Comparison of ENCODE assay signal across 18 cellular contexts in genomic region chr3:67540198-67540894, GRCh38.
A peak's percentile ranks its signal among the peaks of the same experiment; 100 is the strongest.
DNase-seq lines count a peak whose midpoint lies in the region; ATAC-seq and TF ChIP-seq lines count a peak whose summit lies in the region.
"Had no signal": no experiment of that assay in that cellular context is flagged by ENCODE, and none has a peak within 500 bp of the region (broad histone marks: within the 10 kb centered on the region; RNA-seq: fewer than 3 reads in every experiment).

No MANE protein-coding gene starts in this region.

- no peak overlapping the region for H3K4me2 ChIP-seq in H9 (ENCODE audit: insufficient read depth, insufficient read length, low read length)
- H3K4me2 ChIP-seq: BLaER1 had no signal

- no peak overlapping the region for H2BK15ac ChIP-seq in H9 (ENCODE audit: low read depth, low read length)

- no peaks in the 10 kb centered on the region for H3K4me1 ChIP-seq in H9 (ENCODE audit: insufficient read depth, low read length)
- no peaks in the 10 kb centered on the region for H3K4me1 ChIP-seq in ascending aorta
- H3K4me1 ChIP-seq: BLaER1, Peyer's patch had no signal

- H3K9me3 Mint-ChIP-seq in H9 (peaks cover 2 to 7% of the 10 kb centered on the region in 2 experiments; a peak in 2 of 5 replicates), WTC11 (peaks cover 20% of the 10 kb centered on the region), nephron progenitor cell (peaks cover 44% of the 10 kb centered on the region)
- peaks cover 7% of the 10 kb centered on the region for H3K9me3 Mint-ChIP-seq in activated CD8-positive, alpha-beta memory T cell treated with anti-CD3 and anti-CD28 coated beads, Interleukin-2, amount 10 ng/mL, durations not matched to agents 7 days and 5 days (ENCODE audit: low read depth)
- H3K9me3 Mint-ChIP-seq: CD4-positive, alpha-beta T cell had no signal

- H3K23me2 ChIP-seq in H9 (ENCODE audit: insufficient read length, low read depth, low read length, poor library complexity, severe bottlenecking), result no peaks in the 10 kb centered on the region

- POLR2A ChIA-PET in WTC11 (lab: Charles Lee), result interaction anchor here (0.5 kb wide), 1 partner anchor 139 kb away, joined by 3 read pairs; no protein-coding TSS in a partner anchor

- H3K9ac ChIP-seq in H9 (ENCODE audit: extremely low read depth, insufficient read length, low read length), result no peak overlapping the region
- H3K9ac ChIP-seq: BLaER1 had no signal

- H2AK5ac ChIP-seq in H9 (ENCODE audit: insufficient read length, low read length), result no peak overlapping the region

- no peak overlapping the region for H2BK5ac ChIP-seq in H9 (ENCODE audit: insufficient read length, low read length)

- no peak overlapping the region for H2AFZ ChIP-seq in H9 (ENCODE audit: low read length)

- no peak overlapping the region for H3T11ph ChIP-seq in H9 (ENCODE audit: low read length)

- no peak overlapping the region for H4K5ac ChIP-seq in H9 (ENCODE audit: insufficient read length, low read depth, low read length)

- ATAC-seq in WTC11 (peak; percentile 39; the same call in 1 of the 2 replicates), HG03565 (IDR thresholded peaks at IDR 0.05; ENCODE audit: unreplicated experiment) (no peak)
- ATAC-seq in activated CD8-positive, alpha-beta memory T cell treated with anti-CD3 and anti-CD28 coated beads, Interleukin-2, amount 10 ng/mL, durations not matched to agents 7 days and 5 days, result no peak

- H3K4me3 Mint-ChIP-seq in H9 (no peak overlapping the region; a peak in 1 of 5 replicates), WTC11 (no peak overlapping the region), nephron progenitor cell (peak overlapping the region; percentile 4)
- no peak overlapping the region for H3K4me3 Mint-ChIP-seq in activated CD8-positive, alpha-beta memory T cell treated with anti-CD3 and anti-CD28 coated beads, Interleukin-2, amount 10 ng/mL, durations not matched to agents 7 days and 5 days
- H3K4me3 Mint-ChIP-seq: CD4-positive, alpha-beta T cell had no signal

- no peaks in the 10 kb centered on the region for H3K27me3 ChIP-seq in H9 (ENCODE audit: insufficient read depth, low read length)
- H3K27me3 ChIP-seq in ascending aorta, result no peaks in the 10 kb centered on the region
- H3K27me3 ChIP-seq: BLaER1, Peyer's patch had no signal

- no peak overlapping the region for H3K18ac ChIP-seq in H9 (ENCODE audit: insufficient read length, low read depth, low read length)

- intact Hi-C loops in ascending aorta (cut with DNase I), result no loop called here

- H4K8ac ChIP-seq in H9 (replicated peaks; ENCODE audit: insufficient read length, low read depth, low read length), result no peak overlapping the region

- no peak overlapping the region for H2BK12ac ChIP-seq in H9 (ENCODE audit: insufficient read length, low read depth, low read length)

- no peak overlapping the region for H3K56ac ChIP-seq in H9 (ENCODE audit: insufficient read length, low read depth, low read length)

- TF ChIP-seq CTCF in H9 (conservative IDR thresholded peaks at IDR 0.05) (peak; percentile 44; the same call in 2 of the 3 replicates), WTC11 (IDR thresholded peaks at IDR 0.05) (no peak), nephron progenitor cell (IDR thresholded peaks at IDR 0.05) (no peak), ascending aorta (IDR thresholded peaks at IDR 0.05) (no peak)

- DNase-seq in H9 (peak; percentile 32), WTC11 (ENCODE audit: low spot score) (peak; percentile 30), kidney glomerular epithelial cell (lab: John Stamatoyannopoulos, UW) (peak; percentile 7), nephron progenitor cell (peak; percentile 2), ascending aorta (ENCODE audit: low spot score in 2 of 2) (no peak)
- no peak for DNase-seq in activated CD8-positive, alpha-beta memory T cell treated with anti-CD3 and anti-CD28 coated beads, Interleukin-2, amount 10 ng/mL, durations not matched to agents 7 days and 5 days
- DNase-seq: ACHN; CD4-positive, alpha-beta T cell; GOT3; Karpas-422; NCI-H1694; NCI-H2081; NCI-H2171 treated with DMSO at 0.1 percent for 48 hours; NCI-H524 treated with DMSO at 0.1 percent for 48 hours; NCI-H82; Peyer's patch had no signal

- H3K79me1 ChIP-seq in H9 (ENCODE audit: insufficient read depth, low read depth, low read length, poor library complexity, severe bottlenecking), result no peaks in the 10 kb centered on the region

- no peak overlapping the region for H3K23ac ChIP-seq in H9 (ENCODE audit: insufficient read length, low read depth, low read length)

- H2BK120ac ChIP-seq in H9 (ENCODE audit: low read depth, low read length, poor library complexity, severe bottlenecking), result no peak overlapping the region

- no peaks in the 10 kb centered on the region for H4K20me1 ChIP-seq in H9 (ENCODE audit: control insufficient read depth, insufficient read depth, insufficient read length)
- H4K20me1 ChIP-seq: BLaER1 had no signal

- H3K27me3 Mint-ChIP-seq in H9 (ENCODE audit: low read depth) (no peaks in the 10 kb centered on the region; the same call in 1 of the 2 replicates), WTC11 (ENCODE audit: low read depth) (no peaks in the 10 kb centered on the region), nephron progenitor cell (ENCODE audit: low read depth, poor library complexity) (no peaks in the 10 kb centered on the region)
- H3K27me3 Mint-ChIP-seq in activated CD8-positive, alpha-beta memory T cell treated with anti-CD3 and anti-CD28 coated beads, Interleukin-2, amount 10 ng/mL, durations not matched to agents 7 days and 5 days, result no peaks in the 10 kb centered on the region
- H3K27me3 Mint-ChIP-seq: CD4-positive, alpha-beta T cell had no signal

- no peak overlapping the region for H3K4ac ChIP-seq in H9 (ENCODE audit: low read depth, low read length)

- no peaks in the 10 kb centered on the region for H3K79me2 ChIP-seq in H9 (ENCODE audit: insufficient read depth, low read length)

- CTCF ChIA-PET in WTC11 (lab: Charles Lee), result interaction anchor here (0.7 to 1.2 kb wide), 2 partner anchors 10 to 431 kb away, joined by 3 to 5 read pairs; no protein-coding TSS in a partner anchor
- CTCF ChIA-PET in activated CD8-positive, alpha-beta memory T cell treated with anti-CD3 and anti-CD28 coated beads, Interleukin-2, amount 10 ng/mL, durations not matched to agents 7 days and 5 days (lab: Charles Lee), result no interaction called here

- H3K36me3 Mint-ChIP-seq in H9 (ENCODE audit: insufficient read depth in 1 of 3, low read depth in 3 of 3) (peaks cover 0 to 5% (median 2%) of the 10 kb centered on the region in 3 experiments; a peak in 4 of 7 replicates), WTC11 (peaks cover 3% of the 10 kb centered on the region; the same call in 1 of the 2 replicates), nephron progenitor cell (ENCODE audit: low read depth) (peaks cover 52% of the 10 kb centered on the region)
- H3K36me3 Mint-ChIP-seq in activated CD8-positive, alpha-beta memory T cell treated with anti-CD3 and anti-CD28 coated beads, Interleukin-2, amount 10 ng/mL, durations not matched to agents 7 days and 5 days, result peaks cover 27% of the 10 kb centered on the region

- H3K4me3 ChIP-seq in ascending aorta, result no peak overlapping the region
- H3K4me3 ChIP-seq: BLaER1, Peyer's patch had no signal

- no peak overlapping the region for H3K27ac Mint-ChIP-seq in H9
- 0 out of 2 replicates have a peak overlapping the region, but pooled peaks have one; percentile 2 for H3K27ac Mint-ChIP-seq in WTC11
- H3K27ac Mint-ChIP-seq in nephron progenitor cell, result peak overlapping the region; percentile 62
- no peak overlapping the region for H3K27ac Mint-ChIP-seq in activated CD8-positive, alpha-beta memory T cell treated with anti-CD3 and anti-CD28 coated beads, Interleukin-2, amount 10 ng/mL, durations not matched to agents 7 days and 5 days
- H3K27ac Mint-ChIP-seq: CD4-positive, alpha-beta T cell had no signal

- H2BK20ac ChIP-seq in H9 (ENCODE audit: low read depth, low read length, poor library complexity, severe bottlenecking), result no peak overlapping the region

- H3K36me3 ChIP-seq in ascending aorta, result no peaks in the 10 kb centered on the region
- H3K36me3 ChIP-seq: BLaER1, Peyer's patch had no signal

- no peak overlapping the region for H3K27ac ChIP-seq in H9 (ENCODE audit: insufficient read length, low read depth, low read length)
- no peak overlapping the region for H3K27ac ChIP-seq in ascending aorta
- H3K27ac ChIP-seq: BLaER1, Peyer's patch had no signal

- no CpG with 5 or more reads among the region's 8 CpGs for WGBS in H9 (ENCODE audit: extremely low coverage, insufficient read length, low lambda C conversion rate)

- H3K14ac ChIP-seq in H9 (ENCODE audit: insufficient read depth, low read length), result no peak overlapping the region

- H3K9me3 ChIP-seq in H9 (ENCODE audit: control insufficient read depth, low read depth, low read length), result no peaks in the 10 kb centered on the region
- no peaks in the 10 kb centered on the region for H3K9me3 ChIP-seq in ascending aorta
- H3K9me3 ChIP-seq: Peyer's patch had no signal

- H3K4me1 Mint-ChIP-seq in H9 (peaks cover 9 to 15% of the 10 kb centered on the region in 2 experiments), WTC11 (peaks cover 8% of the 10 kb centered on the region), nephron progenitor cell (peaks cover 15% of the 10 kb centered on the region)
- no peaks in the 10 kb centered on the region for H3K4me1 Mint-ChIP-seq in activated CD8-positive, alpha-beta memory T cell treated with anti-CD3 and anti-CD28 coated beads, Interleukin-2, amount 10 ng/mL, durations not matched to agents 7 days and 5 days

- no peak overlapping the region for H4K91ac ChIP-seq in H9 (ENCODE audit: insufficient read length, low read depth, low read length)

TF ChIP-seq in WTC11, 78 proteins besides CTCF, POLR2A, EP300 and RAD21 (continues in another document):
- TF ChIP-seq ZNF219 (CRISPR knock-in tag; IDR thresholded peaks at IDR 0.05; ENCODE audit: borderline replicate concordance), result no peak
- TF ChIP-seq ZNF317 (CRISPR knock-in tag; IDR thresholded peaks at IDR 0.05; ENCODE audit: borderline replicate concordance, low read depth), result no peak
- TF ChIP-seq ATF6 (CRISPR knock-in tag; IDR thresholded peaks at IDR 0.05), result no peak
- TF ChIP-seq RORB (CRISPR knock-in tag; IDR thresholded peaks at IDR 0.05), result no peak

Comparison
In these comparisons a context has a peak if more than half of its experiments do, and no peak if none do; other contexts are left out.
1. DNase-seq: peak in H9 (single experiment), WTC11 (single experiment), kidney glomerular epithelial cell (single experiment) and nephron progenitor cell (single experiment); none in activated CD8-positive, alpha-beta memory T cell treated with anti-CD3 and anti-CD28 coated beads, Interleukin-2, amount 10 ng/mL, durations not matched to agents 7 days and 5 days (single experiment) and ascending aorta (0 of 2).
2. H3K27ac Mint-ChIP-seq: peak in WTC11 (single experiment) and nephron progenitor cell (single experiment); none in H9 (0 of 3) and activated CD8-positive, alpha-beta memory T cell treated with anti-CD3 and anti-CD28 coated beads, Interleukin-2, amount 10 ng/mL, durations not matched to agents 7 days and 5 days (single experiment).